In the genomic region with DNA sequence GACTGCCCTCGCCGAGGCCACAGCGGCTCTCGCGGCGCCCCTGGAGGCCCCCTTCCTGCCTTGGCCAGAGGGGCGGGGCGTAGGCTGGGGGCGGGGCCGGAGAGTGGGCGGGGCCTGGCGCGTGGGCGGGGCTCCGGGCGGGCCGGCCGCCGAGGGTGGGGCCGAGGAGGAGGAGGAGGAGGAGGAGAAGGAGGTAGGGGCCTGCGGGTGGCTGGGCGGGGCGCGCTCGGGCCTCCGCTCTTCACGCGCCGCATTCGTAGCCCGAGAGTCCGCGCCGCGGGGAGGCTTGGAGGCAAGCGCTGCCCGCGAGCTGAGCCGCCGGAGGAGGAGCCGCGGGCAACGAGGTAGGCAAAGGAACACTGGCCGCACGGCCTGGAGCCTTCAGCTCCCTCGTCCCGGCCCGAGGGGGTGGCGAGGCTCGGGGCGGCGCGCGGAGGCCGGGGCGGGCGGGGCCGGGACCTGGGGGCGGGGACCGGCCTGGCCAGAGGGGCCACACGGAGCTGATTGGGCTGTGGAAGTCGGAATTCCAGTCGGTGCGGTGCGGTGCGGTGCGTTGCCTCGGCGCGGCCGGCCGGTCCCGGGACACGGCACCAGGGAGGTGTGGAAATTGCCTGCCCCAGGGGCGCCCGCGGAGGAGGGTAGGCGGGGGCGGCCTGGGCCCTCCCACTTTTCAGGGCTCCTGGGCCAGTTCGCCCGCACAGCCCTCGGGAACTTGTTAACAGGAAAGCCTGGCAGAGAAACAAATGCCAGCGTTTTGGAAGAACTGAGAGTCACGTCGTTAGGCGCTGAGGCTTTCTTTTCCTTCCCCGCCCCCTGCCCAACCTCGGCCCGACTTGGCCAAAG, we compare ENCODE assay signal across 1 cellular context.
TF ChIP-seq lines count a peak whose summit lies in the region.

A gene with protein sequence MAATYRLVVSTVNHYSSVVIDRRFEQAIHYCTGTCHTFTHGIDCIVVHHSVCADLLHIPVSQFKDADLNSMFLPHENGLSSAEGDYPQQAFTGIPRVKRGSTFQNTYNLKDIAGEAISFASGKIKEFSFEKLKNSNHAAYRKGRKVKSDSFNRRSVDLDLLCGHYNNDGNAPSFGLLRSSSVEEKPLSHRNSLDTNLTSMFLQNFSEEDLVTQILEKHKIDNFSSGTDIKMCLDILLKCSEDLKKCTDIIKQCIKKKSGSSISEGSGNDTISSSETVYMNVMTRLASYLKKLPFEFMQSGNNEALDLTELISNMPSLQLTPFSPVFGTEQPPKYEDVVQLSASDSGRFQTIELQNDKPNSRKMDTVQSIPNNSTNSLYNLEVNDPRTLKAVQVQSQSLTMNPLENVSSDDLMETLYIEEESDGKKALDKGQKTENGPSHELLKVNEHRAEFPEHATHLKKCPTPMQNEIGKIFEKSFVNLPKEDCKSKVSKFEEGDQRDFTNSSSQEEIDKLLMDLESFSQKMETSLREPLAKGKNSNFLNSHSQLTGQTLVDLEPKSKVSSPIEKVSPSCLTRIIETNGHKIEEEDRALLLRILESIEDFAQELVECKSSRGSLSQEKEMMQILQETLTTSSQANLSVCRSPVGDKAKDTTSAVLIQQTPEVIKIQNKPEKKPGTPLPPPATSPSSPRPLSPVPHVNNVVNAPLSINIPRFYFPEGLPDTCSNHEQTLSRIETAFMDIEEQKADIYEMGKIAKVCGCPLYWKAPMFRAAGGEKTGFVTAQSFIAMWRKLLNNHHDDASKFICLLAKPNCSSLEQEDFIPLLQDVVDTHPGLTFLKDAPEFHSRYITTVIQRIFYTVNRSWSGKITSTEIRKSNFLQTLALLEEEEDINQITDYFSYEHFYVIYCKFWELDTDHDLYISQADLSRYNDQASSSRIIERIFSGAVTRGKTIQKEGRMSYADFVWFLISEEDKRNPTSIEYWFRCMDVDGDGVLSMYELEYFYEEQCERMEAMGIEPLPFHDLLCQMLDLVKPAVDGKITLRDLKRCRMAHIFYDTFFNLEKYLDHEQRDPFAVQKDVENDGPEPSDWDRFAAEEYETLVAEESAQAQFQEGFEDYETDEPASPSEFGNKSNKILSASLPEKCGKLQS (N-terminal part only) (plus strand): TSS at position 223 of the 843 bp plus-strand sequence. CDS start 35,771 bp downstream, outside the sequence.

TF ChIP-seq in K562, 482 proteins besides CTCF, POLR2A, EP300 and RAD21 (continued from another document):
- TF ChIP-seq, protein P1, sequence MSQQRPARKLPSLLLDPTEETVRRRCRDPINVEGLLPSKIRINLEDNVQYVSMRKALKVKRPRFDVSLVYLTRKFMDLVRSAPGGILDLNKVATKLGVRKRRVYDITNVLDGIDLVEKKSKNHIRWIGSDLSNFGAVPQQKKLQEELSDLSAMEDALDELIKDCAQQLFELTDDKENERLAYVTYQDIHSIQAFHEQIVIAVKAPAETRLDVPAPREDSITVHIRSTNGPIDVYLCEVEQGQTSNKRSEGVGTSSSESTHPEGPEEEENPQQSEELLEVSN (IDR thresholded peaks at IDR 0.05; ENCODE audit: borderline replicate concordance in 1 of 2, extremely low read depth in 1 of 2, insufficient read depth in 1 of 2, insufficient read length in 1 of 2, low read depth in 1 of 2, low read length in 1 of 2, poor library complexity in 1 of 2, severe bottlenecking in 1 of 2) = peak in 1 of 2 experiments; percentile 49
- peak; percentile 48 for TF ChIP-seq RBFOX2 (IDR thresholded peaks at IDR 0.05; ENCODE audit: low read depth, low read length)
- TF ChIP-seq ZBTB7A (IDR thresholded peaks at IDR 0.05; ENCODE audit: borderline replicate concordance, control insufficient read depth, low read depth, low read length) = peak; percentile 54; the same call in 1 of the 2 replicates
- no peak for TF ChIP-seq MCM3 (IDR thresholded peaks at IDR 0.05)
- peak; percentile 60 for TF ChIP-seq POLR2G (IDR thresholded peaks at IDR 0.05; ENCODE audit: low read depth, low read length)
- TF ChIP-seq HNRNPLL (IDR thresholded peaks at IDR 0.05; ENCODE audit: low read depth, low read length, poor library complexity, severe bottlenecking) = peak; percentile 69
- no peak for TF ChIP-seq GATAD2A (IDR thresholded peaks at IDR 0.05)
- no peak for TF ChIP-seq DDX20 (tag; IDR thresholded peaks at IDR 0.05; ENCODE audit: low read depth)
- TF ChIP-seq, protein P2, sequence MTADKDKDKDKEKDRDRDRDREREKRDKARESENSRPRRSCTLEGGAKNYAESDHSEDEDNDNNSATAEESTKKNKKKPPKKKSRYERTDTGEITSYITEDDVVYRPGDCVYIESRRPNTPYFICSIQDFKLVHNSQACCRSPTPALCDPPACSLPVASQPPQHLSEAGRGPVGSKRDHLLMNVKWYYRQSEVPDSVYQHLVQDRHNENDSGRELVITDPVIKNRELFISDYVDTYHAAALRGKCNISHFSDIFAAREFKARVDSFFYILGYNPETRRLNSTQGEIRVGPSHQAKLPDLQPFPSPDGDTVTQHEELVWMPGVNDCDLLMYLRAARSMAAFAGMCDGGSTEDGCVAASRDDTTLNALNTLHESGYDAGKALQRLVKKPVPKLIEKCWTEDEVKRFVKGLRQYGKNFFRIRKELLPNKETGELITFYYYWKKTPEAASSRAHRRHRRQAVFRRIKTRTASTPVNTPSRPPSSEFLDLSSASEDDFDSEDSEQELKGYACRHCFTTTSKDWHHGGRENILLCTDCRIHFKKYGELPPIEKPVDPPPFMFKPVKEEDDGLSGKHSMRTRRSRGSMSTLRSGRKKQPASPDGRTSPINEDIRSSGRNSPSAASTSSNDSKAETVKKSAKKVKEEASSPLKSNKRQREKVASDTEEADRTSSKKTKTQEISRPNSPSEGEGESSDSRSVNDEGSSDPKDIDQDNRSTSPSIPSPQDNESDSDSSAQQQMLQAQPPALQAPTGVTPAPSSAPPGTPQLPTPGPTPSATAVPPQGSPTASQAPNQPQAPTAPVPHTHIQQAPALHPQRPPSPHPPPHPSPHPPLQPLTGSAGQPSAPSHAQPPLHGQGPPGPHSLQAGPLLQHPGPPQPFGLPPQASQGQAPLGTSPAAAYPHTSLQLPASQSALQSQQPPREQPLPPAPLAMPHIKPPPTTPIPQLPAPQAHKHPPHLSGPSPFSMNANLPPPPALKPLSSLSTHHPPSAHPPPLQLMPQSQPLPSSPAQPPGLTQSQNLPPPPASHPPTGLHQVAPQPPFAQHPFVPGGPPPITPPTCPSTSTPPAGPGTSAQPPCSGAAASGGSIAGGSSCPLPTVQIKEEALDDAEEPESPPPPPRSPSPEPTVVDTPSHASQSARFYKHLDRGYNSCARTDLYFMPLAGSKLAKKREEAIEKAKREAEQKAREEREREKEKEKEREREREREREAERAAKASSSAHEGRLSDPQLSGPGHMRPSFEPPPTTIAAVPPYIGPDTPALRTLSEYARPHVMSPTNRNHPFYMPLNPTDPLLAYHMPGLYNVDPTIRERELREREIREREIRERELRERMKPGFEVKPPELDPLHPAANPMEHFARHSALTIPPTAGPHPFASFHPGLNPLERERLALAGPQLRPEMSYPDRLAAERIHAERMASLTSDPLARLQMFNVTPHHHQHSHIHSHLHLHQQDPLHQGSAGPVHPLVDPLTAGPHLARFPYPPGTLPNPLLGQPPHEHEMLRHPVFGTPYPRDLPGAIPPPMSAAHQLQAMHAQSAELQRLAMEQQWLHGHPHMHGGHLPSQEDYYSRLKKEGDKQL (CRISPR knock-in tag; IDR thresholded peaks at IDR 0.05; ENCODE audit: borderline replicate concordance) = no peak
- peak; percentile 34; the same call in 1 of the 2 replicates for TF ChIP-seq PHF8 (IDR thresholded peaks at IDR 0.05; ENCODE audit: borderline replicate concordance, low read length)
- TF ChIP-seq RFX1 (IDR thresholded peaks at IDR 0.05) = no peak
- TF ChIP-seq, protein P3, sequence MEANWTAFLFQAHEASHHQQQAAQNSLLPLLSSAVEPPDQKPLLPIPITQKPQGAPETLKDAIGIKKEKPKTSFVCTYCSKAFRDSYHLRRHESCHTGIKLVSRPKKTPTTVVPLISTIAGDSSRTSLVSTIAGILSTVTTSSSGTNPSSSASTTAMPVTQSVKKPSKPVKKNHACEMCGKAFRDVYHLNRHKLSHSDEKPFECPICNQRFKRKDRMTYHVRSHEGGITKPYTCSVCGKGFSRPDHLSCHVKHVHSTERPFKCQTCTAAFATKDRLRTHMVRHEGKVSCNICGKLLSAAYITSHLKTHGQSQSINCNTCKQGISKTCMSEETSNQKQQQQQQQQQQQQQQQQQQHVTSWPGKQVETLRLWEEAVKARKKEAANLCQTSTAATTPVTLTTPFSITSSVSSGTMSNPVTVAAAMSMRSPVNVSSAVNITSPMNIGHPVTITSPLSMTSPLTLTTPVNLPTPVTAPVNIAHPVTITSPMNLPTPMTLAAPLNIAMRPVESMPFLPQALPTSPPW (CRISPR knock-in tag; IDR thresholded peaks at IDR 0.05) = peak; percentile 92
- TF ChIP-seq YY1 (IDR thresholded peaks at IDR 0.05; ENCODE audit: borderline replicate concordance in 1 of 3, control insufficient read depth in 1 of 3, extremely low read depth in 1 of 3, insufficient read depth in 3 of 3, insufficient read length in 1 of 3, insufficient replicate concordance in 2 of 3, low read depth in 1 of 3, low read length in 2 of 3) = peak in 1 of 3 experiments; percentile 25
- TF ChIP-seq, protein P4, sequence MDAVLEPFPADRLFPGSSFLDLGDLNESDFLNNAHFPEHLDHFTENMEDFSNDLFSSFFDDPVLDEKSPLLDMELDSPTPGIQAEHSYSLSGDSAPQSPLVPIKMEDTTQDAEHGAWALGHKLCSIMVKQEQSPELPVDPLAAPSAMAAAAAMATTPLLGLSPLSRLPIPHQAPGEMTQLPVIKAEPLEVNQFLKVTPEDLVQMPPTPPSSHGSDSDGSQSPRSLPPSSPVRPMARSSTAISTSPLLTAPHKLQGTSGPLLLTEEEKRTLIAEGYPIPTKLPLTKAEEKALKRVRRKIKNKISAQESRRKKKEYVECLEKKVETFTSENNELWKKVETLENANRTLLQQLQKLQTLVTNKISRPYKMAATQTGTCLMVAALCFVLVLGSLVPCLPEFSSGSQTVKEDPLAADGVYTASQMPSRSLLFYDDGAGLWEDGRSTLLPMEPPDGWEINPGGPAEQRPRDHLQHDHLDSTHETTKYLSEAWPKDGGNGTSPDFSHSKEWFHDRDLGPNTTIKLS (IDR thresholded peaks at IDR 0.05; ENCODE audit: borderline replicate concordance, low read depth) = no peak
- peak; percentile 58 for TF ChIP-seq ZFX (CRISPR knock-in tag; IDR thresholded peaks at IDR 0.05)
- TF ChIP-seq EGR1 (conservative IDR thresholded peaks at IDR 0.05) = peak; percentile 76
- TF ChIP-seq CXXC5 (CRISPR knock-in tag; IDR thresholded peaks at IDR 0.05) = peak; percentile 50; the same call in 1 of the 2 replicates
- TF ChIP-seq GTF2A2 (tag; IDR thresholded peaks at IDR 0.05) = no peak
